ENCODE assay signal across 8 cellular contexts in genomic region chr16:47016700-47017133, GRCh38. TPM values are rescaled to one million over a fixed set of nuclear protein-coding genes. Genes with fewer than 3 reads are reported as not detected.
DNase-seq lines count a peak whose midpoint lies in the region; ATAC-seq, FAIRE-seq and TF ChIP-seq lines count a peak whose summit lies in the region.

No MANE protein-coding gene starts in this region.

- peak; percentile 62 to 84 for ATAC-seq in activated T-cell treated with anti-CD3 and anti-CD28 coated beads, Interleukin-2, amount 50 U/mL, for 4 hours
- peak; percentile 57 for ATAC-seq in HG02678 (IDR thresholded peaks at IDR 0.05; ENCODE audit: unreplicated experiment)

- no peak for TF ChIP-seq CTCF in WERI-Rb-1 (IDR thresholded peaks at IDR 0.05; ENCODE audit: low read depth, low read length)

- no peak overlapping the region for H3K4me3 Mint-ChIP-seq in activated T-cell treated with anti-CD3 and anti-CD28 coated beads, Interleukin-2, amount 50 U/mL, for 4 hours
- no peak overlapping the region for H3K4me3 Mint-ChIP-seq in activated T-cell treated with anti-CD3 and anti-CD28 coated beads, Interleukin-2, amount 50 U/mL, for 24 hours

- no peak for DNase-seq in activated T-cell treated with anti-CD3 and anti-CD28 coated beads, Interleukin-2, amount 50 U/mL, for 4 hours
- no peak for DNase-seq in activated T-cell treated with anti-CD3 and anti-CD28 coated beads, Interleukin-2, amount 50 U/mL, for 24 hours
- DNase-seq in SKM-1 treated with dmso at 0.1 percent for 144 hours (lab: John Stamatoyannopoulos, UW; ENCODE audit: unreplicated experiment) (peak; percentile 91), small intestine (peak; percentile 33), WERI-Rb-1 (no peak), SK-N-DZ (ENCODE audit: low spot score) (no peak), RCC 7860 (ENCODE audit: low spot score) (no peak)

- H3K9me3 ChIP-seq in small intestine (ENCODE audit: control insufficient read depth, low read depth) (no peaks in the 10 kb centered on the region), WERI-Rb-1 (ENCODE audit: severe bottlenecking) (no peaks in the 10 kb centered on the region)

- H3K27me3 ChIP-seq in small intestine (ENCODE audit: control insufficient read depth in 2 of 2, insufficient read depth in 2 of 2, low read length in 2 of 2) (no peaks in the 10 kb centered on the region), WERI-Rb-1 (ENCODE audit: insufficient read depth, low read depth, severe bottlenecking) (no peaks in the 10 kb centered on the region)

- H3K27me3 Mint-ChIP-seq in activated T-cell treated with anti-CD3 and anti-CD28 coated beads, Interleukin-2, amount 50 U/mL, for 4 hours (ENCODE audit: low read depth) = no peaks in the 10 kb centered on the region
- H3K27me3 Mint-ChIP-seq in activated T-cell treated with anti-CD3 and anti-CD28 coated beads, Interleukin-2, amount 50 U/mL, for 24 hours = no peaks in the 10 kb centered on the region

- no peaks in the 10 kb centered on the region for H3K36me3 ChIP-seq in small intestine (ENCODE audit: control insufficient read depth in 2 of 2, insufficient read depth in 2 of 2, low read length in 2 of 2)
- H3K36me3 ChIP-seq in WERI-Rb-1 = no peaks in the 10 kb centered on the region

- H3K4me3 ChIP-seq in small intestine (ENCODE audit: low read depth in 1 of 2, low read length in 2 of 2) = no peak overlapping the region
- no peak overlapping the region for H3K4me3 ChIP-seq in WERI-Rb-1 (ENCODE audit: low read depth, low read length)

- WGBS in small intestine, 3 donors = 57 to 72% (median 61%) methylated on average over 6 of the region's 6 CpGs

- H3K4me1 Mint-ChIP-seq in activated T-cell treated with anti-CD3 and anti-CD28 coated beads, Interleukin-2, amount 50 U/mL, for 4 hours (ENCODE audit: low read depth) = peaks cover 22% of the 10 kb centered on the region
- H3K4me1 Mint-ChIP-seq in activated T-cell treated with anti-CD3 and anti-CD28 coated beads, Interleukin-2, amount 50 U/mL, for 24 hours (ENCODE audit: low read depth) = peaks cover 21% of the 10 kb centered on the region

- H3K27ac ChIP-seq in small intestine (ENCODE audit: low read depth in 1 of 2, low read length in 1 of 2) (no peak overlapping the region), WERI-Rb-1 (no peak overlapping the region)

- no peaks in the 10 kb centered on the region for H3K4me1 ChIP-seq in small intestine (ENCODE audit: control insufficient read depth in 2 of 2, insufficient read depth in 1 of 2, low read depth in 1 of 2, low read length in 1 of 2)

- no peaks in the 10 kb centered on the region for H3K9me3 Mint-ChIP-seq in activated T-cell treated with anti-CD3 and anti-CD28 coated beads, Interleukin-2, amount 50 U/mL, for 4 hours
- H3K9me3 Mint-ChIP-seq in activated T-cell treated with anti-CD3 and anti-CD28 coated beads, Interleukin-2, amount 50 U/mL, for 24 hours = no peaks in the 10 kb centered on the region

- no peak overlapping the region for H3K27ac Mint-ChIP-seq in activated T-cell treated with anti-CD3 and anti-CD28 coated beads, Interleukin-2, amount 50 U/mL, for 24 hours

- H3K36me3 Mint-ChIP-seq in activated T-cell treated with anti-CD3 and anti-CD28 coated beads, Interleukin-2, amount 50 U/mL, for 4 hours (ENCODE audit: insufficient read depth) = no peaks in the 10 kb centered on the region
- H3K36me3 Mint-ChIP-seq in activated T-cell treated with anti-CD3 and anti-CD28 coated beads, Interleukin-2, amount 50 U/mL, for 24 hours (ENCODE audit: low read depth) = no peaks in the 10 kb centered on the region

- FAIRE-seq in small intestine (lab: Jason Lieb, UNC) (no peak), RCC 7860 (lab: Jason Lieb, UNC) (no peak)

RNA-seq across cellular contexts. Expression of gene DNAJA2, which starts 43.2 kb away (rescaled TPM):
- 100 to 1,000 TPM in 2 of 3 donors, 10 to 100 TPM in 1; 90.0 to 105 (median 102) TPM for total RNA-seq in activated T-cell treated with anti-CD3 and anti-CD28 coated beads, Interleukin-2, amount 50 U/mL, for 4 hours
- 10 to 100 TPM; 33.4 to 43.2 (median 35.7) TPM for polyA plus RNA-seq in small intestine
- polyA plus RNA-seq in SK-N-DZ (2014; cell fraction: cytosol; rRNA removed) = 88.2 and 90.2 TPM in 2 replicates
- 33.9 and 50.2 TPM in 2 replicates for polyA plus RNA-seq in SK-N-DZ (2014; cell fraction: nucleus; rRNA removed)

Comparison
In these comparisons a context has a peak if more than half of its experiments do, and no peak if none do; other contexts are left out.
1. DNase-seq: peak in SKM-1 treated with dmso at 0.1 percent for 144 hours (single experiment) and small intestine (single experiment); none in activated T-cell treated with anti-CD3 and anti-CD28 coated beads, Interleukin-2, amount 50 U/mL, for 4 hours (single experiment), activated T-cell treated with anti-CD3 and anti-CD28 coated beads, Interleukin-2, amount 50 U/mL, for 24 hours (single experiment), WERI-Rb-1 (single experiment), SK-N-DZ (single experiment) and RCC 7860 (single experiment).